In genomic region chr5:142866563-142867275, GRCh38 we compare ENCODE assay signal across 8 cellular contexts.
DNase-seq lines count a peak whose midpoint lies in the region; ATAC-seq, FAIRE-seq and TF ChIP-seq lines count a peak whose summit lies in the region.

No MANE protein-coding gene starts in this region.

- H3K27me3 Mint-ChIP-seq in astrocyte (ENCODE audit: low read depth, unreplicated experiment) (peaks cover 17% of the 10 kb centered on the region), immature natural killer cell (ENCODE audit: low read depth in 3 of 3) (peaks cover 0 to 7% (median 6%) of the 10 kb centered on the region in 3 donors)

- H3K27me3 ChIP-seq in HUES64 (ENCODE audit: insufficient read depth, low read length), result no peaks in the 10 kb centered on the region
- H3K27me3 ChIP-seq in astrocyte (ENCODE audit: insufficient read depth, low read length), result no peaks in the 10 kb centered on the region

- peak overlapping the region; percentile 51 for H2AFZ ChIP-seq in astrocyte (ENCODE audit: low read depth, low read length)

- H3K27ac Mint-ChIP-seq in astrocyte (ENCODE audit: unreplicated experiment) (peak overlapping the region; percentile 36), immature natural killer cell (peak overlapping the region; percentile 4 to 87 (median 61))

- FAIRE-seq in astrocyte (lab: Jason Lieb, UNC), result no peak

- peaks cover 54% of the 10 kb centered on the region for H3K4me1 ChIP-seq in HUES64 (ENCODE audit: insufficient read depth, low read length)
- H3K4me1 ChIP-seq in astrocyte (ENCODE audit: insufficient read depth, low read length), result no peaks in the 10 kb centered on the region

- peak overlapping the region; percentile 57 for H3K4me2 ChIP-seq in astrocyte (ENCODE audit: low read length)

- H3K79me2 ChIP-seq in astrocyte (ENCODE audit: insufficient read depth, low read length), result no peaks in the 10 kb centered on the region

- ATAC-seq in GM21390 (IDR thresholded peaks at IDR 0.05; ENCODE audit: unreplicated experiment), result peak; percentile 82

- H3K9ac ChIP-seq in HUES64 (ENCODE audit: low read depth, low read length) (no peak overlapping the region), astrocyte (ENCODE audit: low read length) (no peak overlapping the region)

- H3K36me3 ChIP-seq in HUES64 (ENCODE audit: insufficient read depth, low read length), result no peaks in the 10 kb centered on the region
- H3K36me3 ChIP-seq in astrocyte (ENCODE audit: insufficient read depth, low read length), result no peaks in the 10 kb centered on the region

- H3K4me1 Mint-ChIP-seq in astrocyte (ENCODE audit: low read depth, unreplicated experiment), result peaks cover 14% of the 10 kb centered on the region
- H3K4me1 Mint-ChIP-seq in immature natural killer cell, result peaks cover 85 to 95% of the 10 kb centered on the region in 2 donors

- no peaks in the 10 kb centered on the region for H4K20me1 ChIP-seq in astrocyte (ENCODE audit: insufficient read depth, low read length)

- H3K36me3 Mint-ChIP-seq in astrocyte (ENCODE audit: low read depth, unreplicated experiment), result no peaks in the 10 kb centered on the region
- no peaks in the 10 kb centered on the region for H3K36me3 Mint-ChIP-seq in immature natural killer cell

- H3K4me3 ChIP-seq in HUES64 (ENCODE audit: low read length), result no peak overlapping the region
- H3K4me3 ChIP-seq in astrocyte (ENCODE audit: insufficient read depth, low read depth, low read length), result no peak overlapping the region

- H3K27ac ChIP-seq in HUES64 (ENCODE audit: low read depth, low read length) (peak overlapping the region; percentile 51; the same call in 1 of the 2 replicates), astrocyte (ENCODE audit: low read depth, low read length) (no peak overlapping the region)

- H3K4me3 Mint-ChIP-seq in astrocyte (ENCODE audit: unreplicated experiment) (peak overlapping the region; percentile 12), immature natural killer cell (peak overlapping the region in 2 of 5 donors; percentile 7 to 10)

- H3K9me3 Mint-ChIP-seq in astrocyte (ENCODE audit: unreplicated experiment) (no peaks in the 10 kb centered on the region), immature natural killer cell (no peaks in the 10 kb centered on the region)

- TF ChIP-seq CTCF in astrocyte (IDR thresholded peaks at IDR 0.05; ENCODE audit: insufficient read depth, low read depth, low read length), result peak; percentile 69

- WGBS in HUES64, result 38% methylated on average over 9 of the region's 10 CpGs

- H3K9me3 ChIP-seq in HUES64 (ENCODE audit: insufficient read depth, low read depth, low read length) (no peaks in the 10 kb centered on the region), astrocyte (ENCODE audit: insufficient read depth, low read depth, low read length) (no peaks in the 10 kb centered on the region)

- DNase-seq in EL (peak; percentile 70), SHP77 (lab: John Stamatoyannopoulos, UW) (peak; percentile 72 to 74), astrocyte (ENCODE audit: low read depth) (peak; percentile 70), immature natural killer cell (peak; percentile 55 to 65 (median 62)), ureter (ENCODE audit: low spot score) (no peak)
- DNase-seq in stimulated activated CD4-positive, alpha-beta T cell treated with anti-CD3 and anti-CD28 coated beads, Interleukin-15, amount 100 ng/mL, for 48 hours (ENCODE audit: low read depth in 2 of 2), result peak; percentile 15 to 36
